22 cellular contexts compared by ENCODE assay signal in the genomic region with DNA sequence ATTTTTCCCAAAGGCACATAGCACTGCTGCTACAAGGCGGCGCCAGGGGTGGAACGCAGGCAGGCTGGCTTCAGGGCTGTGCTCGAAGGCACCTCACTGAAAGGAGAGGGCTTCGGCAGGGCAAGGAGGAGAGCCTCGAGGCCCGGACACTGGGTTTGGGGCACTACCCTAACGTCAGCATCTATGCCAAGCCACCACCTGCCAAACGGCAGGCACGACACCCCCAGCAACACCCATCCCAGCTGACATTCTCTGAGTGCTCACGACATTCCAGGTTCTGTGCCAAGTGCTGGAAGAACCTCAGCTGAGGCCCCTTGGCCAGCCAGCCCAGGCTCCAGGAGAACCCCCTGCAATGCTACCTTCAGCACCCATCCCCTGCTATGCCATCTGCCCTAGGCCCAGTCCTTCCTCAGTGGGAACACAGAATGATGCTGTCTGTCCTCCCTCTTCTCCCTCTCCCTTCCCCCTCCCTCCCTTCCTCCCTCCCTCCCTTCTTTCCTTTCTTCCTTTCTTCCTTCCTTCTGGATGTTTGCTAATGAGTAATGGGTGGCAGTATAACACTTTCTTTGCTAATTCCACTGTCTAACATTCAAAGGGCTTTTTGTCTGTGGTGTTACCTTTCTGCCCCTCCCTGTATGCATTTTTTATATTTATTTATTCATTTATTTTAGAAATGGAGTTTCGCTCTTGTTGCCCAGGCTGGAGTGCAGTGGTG. TPM values are rescaled to one million over a fixed set of nuclear protein-coding genes. Genes with fewer than 3 reads are reported as not detected.
DNase-seq lines count a peak whose midpoint lies in the region; ATAC-seq and TF ChIP-seq lines count a peak whose summit lies in the region.
"Had no signal": no experiment of that assay in that cellular context is flagged by ENCODE, and none has a peak within 500 bp of the region (broad histone marks: within the 10 kb centered on the region; RNA-seq: fewer than 3 reads in every experiment).

No MANE protein-coding gene starts in this region.

- H3K36me3 Mint-ChIP-seq in neural progenitor cell = no peaks in the 10 kb centered on the region
- H3K36me3 Mint-ChIP-seq: activated CD4-positive, alpha-beta memory T cell treated with anti-CD3 and anti-CD28 coated beads for 36 hours had no signal

- H3K36me3 ChIP-seq in PC-3 (ENCODE audit: low read depth, low read length) (peaks cover 12% of the 10 kb centered on the region; the same call in 1 of the 2 replicates), neural progenitor cell (no peaks in the 10 kb centered on the region)

- no peak overlapping the region for H3K4me3 Mint-ChIP-seq in neural progenitor cell
- H3K4me3 Mint-ChIP-seq: activated CD4-positive, alpha-beta memory T cell treated with anti-CD3 and anti-CD28 coated beads for 36 hours; activated T-cell treated with anti-CD3 and anti-CD28 coated beads, Interleukin-2, amount 50 U/mL, for 4 hours; naive thymus-derived CD8-positive, alpha-beta T cell; T-helper 17 cell had no signal

- no peak overlapping the region for H3K27ac ChIP-seq in PC-3 (ENCODE audit: low read length)
- no peak overlapping the region for H3K27ac ChIP-seq in neural progenitor cell
- peak overlapping the region; percentile 78 for H3K27ac ChIP-seq in temporal lobe (ENCODE audit: low read depth, low read length)
- H3K27ac ChIP-seq: body of pancreas had no signal

- H4K20me1 ChIP-seq in PC-3 (ENCODE audit: low read length) (0 out of 2 replicates have a peak, but pooled peaks cover 4% of the 10 kb centered on the region), neural progenitor cell (ENCODE audit: low read depth) (peaks cover 9% of the 10 kb centered on the region)

- H2AFZ ChIP-seq in PC-3 (ENCODE audit: low read length) (no peak overlapping the region), neural progenitor cell (replicated peaks) (no peak overlapping the region)

- H3K9ac ChIP-seq in PC-3 (ENCODE audit: low read length) = no peak overlapping the region
- no peak overlapping the region for H3K9ac ChIP-seq in neural progenitor cell

- peak; percentile 61 for ATAC-seq in PC-3
- peak; percentile 43 for ATAC-seq in Right ventricle myocardium superior (ENCODE audit: poor library complexity)
- no peak for ATAC-seq in GM21515 (IDR thresholded peaks at IDR 0.05; ENCODE audit: unreplicated experiment)
- ATAC-seq in GM21423 (IDR thresholded peaks at IDR 0.05; ENCODE audit: unreplicated experiment) = no peak
- ATAC-seq: activated T-cell treated with anti-CD3 and anti-CD28 coated beads, Interleukin-2, amount 50 U/mL, for 4 hours; body of pancreas; naive thymus-derived CD8-positive, alpha-beta T cell; T-helper 17 cell had no signal

- no TSS peak for BruUV-seq in PC-3 (replicated peaks; lab: Mats Ljungman, UMichigan)

- H3F3A ChIP-seq in PC-3 (ENCODE audit: low read length, unreplicated experiment) (no peaks in the 10 kb centered on the region), neural progenitor cell (ENCODE audit: low read depth) (no peaks in the 10 kb centered on the region)

- POLR2A ChIA-PET in PC-3 (lab: Charles Lee; ENCODE audit: unreplicated experiment) = no interaction called here

- CTCF ChIA-PET in PC-3 (lab: Charles Lee) = no interaction called here

- H3K9me3 ChIP-seq in PC-3 (ENCODE audit: low read length) (no peaks in the 10 kb centered on the region), neural progenitor cell (ENCODE audit: low read depth) (no peaks in the 10 kb centered on the region)
- H3K9me3 ChIP-seq: body of pancreas had no signal

- H3K27ac Mint-ChIP-seq in neural progenitor cell = peak overlapping the region; percentile 82
- H3K27ac Mint-ChIP-seq: activated CD4-positive, alpha-beta memory T cell treated with anti-CD3 and anti-CD28 coated beads for 36 hours; naive thymus-derived CD8-positive, alpha-beta T cell; T-helper 17 cell had no signal

- H3K9me3 Mint-ChIP-seq in neural progenitor cell = no peaks in the 10 kb centered on the region
- H3K9me3 Mint-ChIP-seq: activated CD4-positive, alpha-beta memory T cell treated with anti-CD3 and anti-CD28 coated beads for 36 hours; activated T-cell treated with anti-CD3 and anti-CD28 coated beads, Interleukin-2, amount 50 U/mL, for 4 hours; naive thymus-derived CD8-positive, alpha-beta T cell had no signal

- intact Hi-C loops in PC-3 (cut with micrococcal nuclease) = no loop called here
- intact Hi-C loops in Right ventricle myocardium superior (cut with DNase I) = no loop called here

- no peaks in the 10 kb centered on the region for H3K79me2 ChIP-seq in PC-3 (ENCODE audit: low read length)
- no peaks in the 10 kb centered on the region for H3K79me2 ChIP-seq in neural progenitor cell (ENCODE audit: low read depth)

- H3K4me1 ChIP-seq in PC-3 (ENCODE audit: insufficient read depth, low read length) = no peaks in the 10 kb centered on the region
- H3K4me1 ChIP-seq in neural progenitor cell = peaks cover 13% of the 10 kb centered on the region

- no peaks in the 10 kb centered on the region for H3K27me3 Mint-ChIP-seq in neural progenitor cell (ENCODE audit: insufficient read depth, low read depth)
- H3K27me3 Mint-ChIP-seq: activated CD4-positive, alpha-beta memory T cell treated with anti-CD3 and anti-CD28 coated beads for 36 hours; naive thymus-derived CD8-positive, alpha-beta T cell; T-helper 17 cell had no signal

- no peak for TF ChIP-seq CTCF in PC-3 (conservative IDR thresholded peaks at IDR 0.05; ENCODE audit: low read depth, low read length)
- no peak for TF ChIP-seq CTCF in neural progenitor cell (IDR thresholded peaks at IDR 0.05)

- DNase-seq in PC-3 (no peak), Right ventricle myocardium superior (peak; percentile 56), neural progenitor cell (ENCODE audit: low spot score) (no peak), amniotic stem cell (lab: John Stamatoyannopoulos, UW) (no peak), T1000 (lab: John Stamatoyannopoulos, UW) (no peak)
- DNase-seq: activated CD4-positive, alpha-beta memory T cell treated with anti-CD3 and anti-CD28 coated beads for 36 hours; activated naive CD4-positive, alpha-beta T cell treated with anti-CD3 and anti-CD28 coated beads, Interleukin-2, amount 50 U/mL, for 16 hours; activated T-cell treated with anti-CD3 and anti-CD28 coated beads, Interleukin-2, amount 50 U/mL, for 4 hours; body of pancreas; dermis blood vessel endothelial cell; foreskin melanocyte; Kasumi-1; NCI-H1092 treated with DMSO at 0.1 percent for 48 hours; NCI-H2107; NCI-H524; SHP77; stimulated activated naive CD4-positive, alpha-beta T cell; T-helper 17 cell had no signal

- no peaks in the 10 kb centered on the region for H3K9me2 ChIP-seq in PC-3 (replicated peaks; ENCODE audit: low read length)

- H3K27me3 ChIP-seq in PC-3 (ENCODE audit: low read length) (no peaks in the 10 kb centered on the region), neural progenitor cell (no peaks in the 10 kb centered on the region)
- H3K27me3 ChIP-seq: body of pancreas had no signal

- H3K4me2 ChIP-seq in PC-3 (ENCODE audit: low read length) (no peak overlapping the region), neural progenitor cell (no peak overlapping the region)

- no peak overlapping the region for H3K4me3 ChIP-seq in PC-3 (ENCODE audit: low read length)
- no peak overlapping the region for H3K4me3 ChIP-seq in neural progenitor cell
- H3K4me3 ChIP-seq: body of pancreas had no signal

- peaks cover 15% of the 10 kb centered on the region for H3K4me1 Mint-ChIP-seq in neural progenitor cell

RNA-seq across cellular contexts. Expression of a gene that starts 24.3 kb away (rescaled TPM):
- total RNA-seq in PC-3 (2014; rRNA removed) = 32.9 and 40.7 TPM in 2 replicates
- 53.3 TPM for total RNA-seq in Right ventricle myocardium superior
- total RNA-seq in neural progenitor cell (ENCODE audit: low replicate concordance) = 5.9 and 10.7 TPM in 2 replicates
- 5.7 TPM for total RNA-seq in temporal lobe

Comparison
In these comparisons a context has a peak if more than half of its experiments do, and no peak if none do; other contexts are left out.
1. ATAC-seq: peak in PC-3 (single experiment) and Right ventricle myocardium superior (single experiment); none in GM21515 (single experiment) and GM21423 (single experiment).